Comparison of ENCODE assay signal across 1 cellular context in the genomic region with DNA sequence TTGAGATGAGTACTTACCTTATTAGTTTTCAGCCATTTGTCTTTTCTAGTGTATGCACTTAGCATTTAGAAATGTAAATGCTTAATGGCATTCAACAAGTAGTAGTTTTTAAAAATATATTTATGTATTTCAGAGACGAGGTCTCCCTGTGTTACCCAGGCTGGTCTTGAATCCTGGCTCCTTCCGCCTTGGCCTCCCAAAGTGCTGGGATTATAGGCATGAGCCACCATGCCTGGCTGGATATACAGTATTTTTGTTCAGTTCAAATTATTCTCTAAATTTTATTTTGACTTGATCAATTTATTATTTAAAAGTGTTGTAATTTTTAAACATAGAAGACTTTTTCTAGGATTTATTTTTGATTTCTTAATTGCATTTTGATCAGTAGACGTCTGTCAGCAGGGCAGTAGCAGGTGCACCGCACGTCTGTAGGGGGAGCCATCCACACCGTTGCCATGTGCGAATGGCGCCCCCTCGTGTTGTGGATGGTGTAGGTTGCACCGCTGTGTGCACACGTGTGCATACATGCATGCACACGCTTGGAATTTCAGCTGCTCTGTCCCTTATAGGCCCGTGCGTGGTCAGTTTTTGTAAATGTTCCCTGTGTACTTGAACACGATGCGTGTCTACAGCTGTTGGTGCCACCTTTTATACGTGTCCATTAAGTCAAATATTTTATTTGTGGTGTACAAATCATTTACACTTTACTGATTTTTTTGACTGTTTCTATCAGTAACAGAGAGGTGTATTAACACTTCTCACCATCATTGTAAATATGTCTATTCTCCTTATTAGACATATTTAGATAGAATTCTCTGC.
TF ChIP-seq lines count a peak whose summit lies in the region.

No MANE protein-coding gene starts in this region.

TF ChIP-seq in HepG2, 621 proteins besides CTCF, POLR2A, EP300 and RAD21 (continued from another document and continues in another):
- TF ChIP-seq, protein P1, sequence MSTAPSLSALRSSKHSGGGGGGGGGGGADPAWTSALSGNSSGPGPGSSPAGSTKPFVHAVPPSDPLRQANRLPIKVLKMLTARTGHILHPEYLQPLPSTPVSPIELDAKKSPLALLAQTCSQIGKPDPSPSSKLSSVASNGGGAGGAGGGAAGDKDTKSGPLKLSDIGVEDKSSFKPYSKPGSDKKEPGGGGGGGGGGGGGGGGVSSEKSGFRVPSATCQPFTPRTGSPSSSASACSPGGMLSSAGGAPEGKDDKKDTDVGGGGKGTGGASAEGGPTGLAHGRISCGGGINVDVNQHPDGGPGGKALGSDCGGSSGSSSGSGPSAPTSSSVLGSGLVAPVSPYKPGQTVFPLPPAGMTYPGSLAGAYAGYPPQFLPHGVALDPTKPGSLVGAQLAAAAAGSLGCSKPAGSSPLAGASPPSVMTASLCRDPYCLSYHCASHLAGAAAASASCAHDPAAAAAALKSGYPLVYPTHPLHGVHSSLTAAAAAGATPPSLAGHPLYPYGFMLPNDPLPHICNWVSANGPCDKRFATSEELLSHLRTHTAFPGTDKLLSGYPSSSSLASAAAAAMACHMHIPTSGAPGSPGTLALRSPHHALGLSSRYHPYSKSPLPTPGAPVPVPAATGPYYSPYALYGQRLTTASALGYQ (CRISPR knock-in tag; IDR thresholded peaks at IDR 0.05): no peak
- no peak for TF ChIP-seq PLSCR1 (CRISPR knock-in tag; IDR thresholded peaks at IDR 0.05; ENCODE audit: borderline replicate concordance)
- TF ChIP-seq NFKBIZ (CRISPR knock-in tag; IDR thresholded peaks at IDR 0.05): no peak
- peak; percentile 41; the same call in 1 of the 2 replicates for TF ChIP-seq ZNF609 (CRISPR knock-in tag; IDR thresholded peaks at IDR 0.05; ENCODE audit: borderline replicate concordance)
- TF ChIP-seq ZNF225 (CRISPR knock-in tag; IDR thresholded peaks at IDR 0.05): no peak
- no peak for TF ChIP-seq ZNF296 (CRISPR knock-in tag; conservative IDR thresholded peaks at IDR 0.05)
- no peak for TF ChIP-seq AGO2 (optimal IDR thresholded peaks at IDR 0.05; ENCODE audit: low read depth, low read length)
- 0 out of 2 replicates have a peak, but pooled peaks have one; percentile 26 for TF ChIP-seq CREM (IDR thresholded peaks at IDR 0.05)
- TF ChIP-seq CREM (CRISPR knock-in tag; IDR thresholded peaks at IDR 0.05): no peak
- no peak for TF ChIP-seq ZNF446 (CRISPR knock-in tag; IDR thresholded peaks at IDR 0.05)
- TF ChIP-seq ATF4 (CRISPR knock-in tag; IDR thresholded peaks at IDR 0.05): no peak
- TF ChIP-seq JARID2 (CRISPR knock-in tag; IDR thresholded peaks at IDR 0.05; ENCODE audit: insufficient replicate concordance): peak; percentile 84
- no peak for TF ChIP-seq ZSCAN21 (CRISPR knock-in tag; IDR thresholded peaks at IDR 0.05; ENCODE audit: borderline replicate concordance)
- no peak for TF ChIP-seq E2F2 (CRISPR knock-in tag; IDR thresholded peaks at IDR 0.05; ENCODE audit: borderline replicate concordance)
- TF ChIP-seq NR2F1 (CRISPR knock-in tag; IDR thresholded peaks at IDR 0.05): no peak
- TF ChIP-seq ZNF264 (CRISPR knock-in tag; IDR thresholded peaks at IDR 0.05): no peak
- TF ChIP-seq ZMYM4 (CRISPR knock-in tag; IDR thresholded peaks at IDR 0.05): peak; percentile 94
- TF ChIP-seq SP1 (IDR thresholded peaks at IDR 0.05): no peak
- TF ChIP-seq SP1 (CRISPR knock-in tag; IDR thresholded peaks at IDR 0.05): peak; percentile 89
- TF ChIP-seq PCBP2 (optimal IDR thresholded peaks at IDR 0.05; ENCODE audit: low read depth, low read length, poor library complexity, severe bottlenecking): no peak
- TF ChIP-seq MBNL3 (CRISPR knock-in tag; conservative IDR thresholded peaks at IDR 0.05): no peak
- peak; percentile 98 for TF ChIP-seq SMC3 (IDR thresholded peaks at IDR 0.05; ENCODE audit: low read length)
- TF ChIP-seq, protein P2, sequence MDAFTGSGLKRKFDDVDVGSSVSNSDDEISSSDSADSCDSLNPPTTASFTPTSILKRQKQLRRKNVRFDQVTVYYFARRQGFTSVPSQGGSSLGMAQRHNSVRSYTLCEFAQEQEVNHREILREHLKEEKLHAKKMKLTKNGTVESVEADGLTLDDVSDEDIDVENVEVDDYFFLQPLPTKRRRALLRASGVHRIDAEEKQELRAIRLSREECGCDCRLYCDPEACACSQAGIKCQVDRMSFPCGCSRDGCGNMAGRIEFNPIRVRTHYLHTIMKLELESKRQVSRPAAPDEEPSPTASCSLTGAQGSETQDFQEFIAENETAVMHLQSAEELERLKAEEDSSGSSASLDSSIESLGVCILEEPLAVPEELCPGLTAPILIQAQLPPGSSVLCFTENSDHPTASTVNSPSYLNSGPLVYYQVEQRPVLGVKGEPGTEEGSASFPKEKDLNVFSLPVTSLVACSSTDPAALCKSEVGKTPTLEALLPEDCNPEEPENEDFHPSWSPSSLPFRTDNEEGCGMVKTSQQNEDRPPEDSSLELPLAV (CRISPR knock-in tag; conservative IDR thresholded peaks at IDR 0.05; ENCODE audit: low read depth): no peak
- no peak for TF ChIP-seq ZNF460 (CRISPR knock-in tag; IDR thresholded peaks at IDR 0.05; ENCODE audit: borderline replicate concordance)
- no peak for TF ChIP-seq ZNF326 (CRISPR knock-in tag; IDR thresholded peaks at IDR 0.05; ENCODE audit: borderline replicate concordance)
- no peak for TF ChIP-seq NCOA5 (CRISPR knock-in tag; IDR thresholded peaks at IDR 0.05)
- TF ChIP-seq ZNF772 (CRISPR knock-in tag; IDR thresholded peaks at IDR 0.05): no peak
- no peak for TF ChIP-seq SRSF1 (optimal IDR thresholded peaks at IDR 0.05; ENCODE audit: low read depth, low read length)
- TF ChIP-seq ZMYM2 (CRISPR knock-in tag; IDR thresholded peaks at IDR 0.05): peak; percentile 88
- TF ChIP-seq MXD1 (CRISPR knock-in tag; IDR thresholded peaks at IDR 0.05): no peak
- TF ChIP-seq ZBTB20 (CRISPR knock-in tag; IDR thresholded peaks at IDR 0.05; ENCODE audit: borderline replicate concordance, low read depth): 0 out of 2 replicates have a peak, but pooled peaks have one; percentile 43
- no peak for TF ChIP-seq ONECUT2 (CRISPR knock-in tag; IDR thresholded peaks at IDR 0.05)
- TF ChIP-seq, protein P3, sequence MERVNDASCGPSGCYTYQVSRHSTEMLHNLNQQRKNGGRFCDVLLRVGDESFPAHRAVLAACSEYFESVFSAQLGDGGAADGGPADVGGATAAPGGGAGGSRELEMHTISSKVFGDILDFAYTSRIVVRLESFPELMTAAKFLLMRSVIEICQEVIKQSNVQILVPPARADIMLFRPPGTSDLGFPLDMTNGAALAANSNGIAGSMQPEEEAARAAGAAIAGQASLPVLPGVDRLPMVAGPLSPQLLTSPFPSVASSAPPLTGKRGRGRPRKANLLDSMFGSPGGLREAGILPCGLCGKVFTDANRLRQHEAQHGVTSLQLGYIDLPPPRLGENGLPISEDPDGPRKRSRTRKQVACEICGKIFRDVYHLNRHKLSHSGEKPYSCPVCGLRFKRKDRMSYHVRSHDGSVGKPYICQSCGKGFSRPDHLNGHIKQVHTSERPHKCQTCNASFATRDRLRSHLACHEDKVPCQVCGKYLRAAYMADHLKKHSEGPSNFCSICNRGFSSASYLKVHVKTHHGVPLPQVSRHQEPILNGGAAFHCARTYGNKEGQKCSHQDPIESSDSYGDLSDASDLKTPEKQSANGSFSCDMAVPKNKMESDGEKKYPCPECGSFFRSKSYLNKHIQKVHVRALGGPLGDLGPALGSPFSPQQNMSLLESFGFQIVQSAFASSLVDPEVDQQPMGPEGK (CRISPR knock-in tag; IDR thresholded peaks at IDR 0.05): peak; percentile 63
- no peak for TF ChIP-seq JDP2 (CRISPR knock-in tag; IDR thresholded peaks at IDR 0.05; ENCODE audit: borderline replicate concordance)
- TF ChIP-seq CAMTA2 (CRISPR knock-in tag; IDR thresholded peaks at IDR 0.05; ENCODE audit: borderline replicate concordance): no peak
- TF ChIP-seq ZFX (CRISPR knock-in tag; IDR thresholded peaks at IDR 0.05; ENCODE audit: low read depth): peak; percentile 61
- TF ChIP-seq RBFOX2 (IDR thresholded peaks at IDR 0.05; ENCODE audit: low read depth, low read length): no peak
- TF ChIP-seq GFI1 (CRISPR knock-in tag; IDR thresholded peaks at IDR 0.05; ENCODE audit: borderline replicate concordance): no peak
- TF ChIP-seq, protein P4, sequence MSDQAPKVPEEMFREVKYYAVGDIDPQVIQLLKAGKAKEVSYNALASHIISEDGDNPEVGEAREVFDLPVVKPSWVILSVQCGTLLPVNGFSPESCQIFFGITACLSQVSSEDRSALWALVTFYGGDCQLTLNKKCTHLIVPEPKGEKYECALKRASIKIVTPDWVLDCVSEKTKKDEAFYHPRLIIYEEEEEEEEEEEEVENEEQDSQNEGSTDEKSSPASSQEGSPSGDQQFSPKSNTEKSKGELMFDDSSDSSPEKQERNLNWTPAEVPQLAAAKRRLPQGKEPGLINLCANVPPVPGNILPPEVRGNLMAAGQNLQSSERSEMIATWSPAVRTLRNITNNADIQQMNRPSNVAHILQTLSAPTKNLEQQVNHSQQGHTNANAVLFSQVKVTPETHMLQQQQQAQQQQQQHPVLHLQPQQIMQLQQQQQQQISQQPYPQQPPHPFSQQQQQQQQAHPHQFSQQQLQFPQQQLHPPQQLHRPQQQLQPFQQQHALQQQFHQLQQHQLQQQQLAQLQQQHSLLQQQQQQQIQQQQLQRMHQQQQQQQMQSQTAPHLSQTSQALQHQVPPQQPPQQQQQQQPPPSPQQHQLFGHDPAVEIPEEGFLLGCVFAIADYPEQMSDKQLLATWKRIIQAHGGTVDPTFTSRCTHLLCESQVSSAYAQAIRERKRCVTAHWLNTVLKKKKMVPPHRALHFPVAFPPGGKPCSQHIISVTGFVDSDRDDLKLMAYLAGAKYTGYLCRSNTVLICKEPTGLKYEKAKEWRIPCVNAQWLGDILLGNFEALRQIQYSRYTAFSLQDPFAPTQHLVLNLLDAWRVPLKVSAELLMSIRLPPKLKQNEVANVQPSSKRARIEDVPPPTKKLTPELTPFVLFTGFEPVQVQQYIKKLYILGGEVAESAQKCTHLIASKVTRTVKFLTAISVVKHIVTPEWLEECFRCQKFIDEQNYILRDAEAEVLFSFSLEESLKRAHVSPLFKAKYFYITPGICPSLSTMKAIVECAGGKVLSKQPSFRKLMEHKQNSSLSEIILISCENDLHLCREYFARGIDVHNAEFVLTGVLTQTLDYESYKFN (CRISPR knock-in tag; conservative IDR thresholded peaks at IDR 0.05): 0 out of 2 replicates have a peak, but pooled peaks have one; percentile 27
- no peak for TF ChIP-seq KDM5B (CRISPR knock-in tag; IDR thresholded peaks at IDR 0.05; ENCODE audit: borderline replicate concordance)
- TF ChIP-seq KAT7 (CRISPR knock-in tag; IDR thresholded peaks at IDR 0.05; ENCODE audit: borderline replicate concordance): peak; percentile 70; the same call in 1 of the 2 replicates
- TF ChIP-seq ZNF530 (CRISPR knock-in tag; IDR thresholded peaks at IDR 0.05; ENCODE audit: low read depth): no peak
- peak; percentile 82; the same call in 1 of the 2 replicates for TF ChIP-seq ZNF12 (CRISPR knock-in tag; IDR thresholded peaks at IDR 0.05)
